In the genomic region with DNA sequence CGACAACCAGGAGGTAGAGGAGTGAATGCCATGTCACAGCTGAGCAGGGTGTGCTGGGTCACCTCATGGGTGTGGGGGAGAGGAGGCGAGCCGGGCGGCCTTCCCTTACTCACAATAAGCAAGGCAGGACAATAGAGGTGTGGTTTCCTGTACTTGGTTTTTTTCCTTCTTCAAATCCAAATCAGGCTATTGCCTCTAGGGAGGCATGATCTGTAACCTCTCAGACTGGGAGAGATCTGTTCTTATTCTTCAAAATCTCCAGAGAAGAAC, we compare ENCODE assay signal across 19 cellular contexts.
DNase-seq lines count a peak whose midpoint lies in the region; ATAC-seq and TF ChIP-seq lines count a peak whose summit lies in the region.
"Had no signal": no experiment of that assay in that cellular context is flagged by ENCODE, and none has a peak within 500 bp of the region (broad histone marks: within the 10 kb centered on the region; RNA-seq: fewer than 3 reads in every experiment).

No MANE protein-coding gene starts in this region.

- no peak overlapping the region for H2AFZ ChIP-seq in osteoblast (ENCODE audit: low read length)
- H2AFZ ChIP-seq in Karpas-422 (ENCODE audit: low read length) = no peak overlapping the region

- H4K20me1 ChIP-seq in osteoblast (ENCODE audit: insufficient read depth, low read length) = no peaks in the 10 kb centered on the region
- no peaks in the 10 kb centered on the region for H4K20me1 ChIP-seq in Karpas-422 (ENCODE audit: insufficient read depth, low read depth, low read length)
- H4K20me1 ChIP-seq: BLaER1 treated with 17β-estradiol and CSF1 and Interleukin-3, amounts not matched to agents 10 nM and 100 nM had no signal

- H3K27me3 ChIP-seq in left ventricle myocardium inferior (ENCODE audit: low read depth) = no peaks in the 10 kb centered on the region
- no peaks in the 10 kb centered on the region for H3K27me3 ChIP-seq in esophagus squamous epithelium
- H3K27me3 ChIP-seq in osteoblast (ENCODE audit: insufficient read depth, low read length) = no peaks in the 10 kb centered on the region
- H3K27me3 ChIP-seq in Karpas-422 (ENCODE audit: low read length) = no peaks in the 10 kb centered on the region
- H3K27me3 ChIP-seq: BLaER1 treated with 17β-estradiol and CSF1 and Interleukin-3, amounts not matched to agents 10 nM and 100 nM; MG63 had no signal

- H3K27ac ChIP-seq in left ventricle myocardium inferior (replicated peaks) = peak overlapping the region; percentile 35
- peak overlapping the region in 3 of 4 donors; percentile 55 to 64 (median 59) for H3K27ac ChIP-seq in esophagus squamous epithelium
- peak overlapping the region; percentile 94 for H3K27ac ChIP-seq in osteoblast (ENCODE audit: low read depth, low read length)
- no peak overlapping the region for H3K27ac ChIP-seq in Karpas-422 (ENCODE audit: low read length)
- H3K27ac ChIP-seq: A549; BLaER1 treated with 17β-estradiol and CSF1 and Interleukin-3, amounts not matched to agents 10 nM and 100 nM had no signal

- H3K4me1 ChIP-seq in left ventricle myocardium inferior = peaks cover 18% of the 10 kb centered on the region
- peaks cover 0 to 39% (median 0%) of the 10 kb centered on the region in 3 donors for H3K4me1 ChIP-seq in esophagus squamous epithelium
- H3K4me1 ChIP-seq in osteoblast (ENCODE audit: insufficient read depth, low read length) = peaks cover 57% of the 10 kb centered on the region
- H3K4me1 ChIP-seq in Karpas-422 (ENCODE audit: low read length) = no peaks in the 10 kb centered on the region
- H3K4me1 ChIP-seq: A549 had no signal

- no peak for TF ChIP-seq POLR2A in esophagus squamous epithelium (IDR thresholded peaks at IDR 0.05)

- H3K4me2 ChIP-seq in osteoblast (ENCODE audit: insufficient read depth, low read length) (peak overlapping the region; percentile 51), Karpas-422 (ENCODE audit: low read depth, low read length, poor library complexity, severe bottlenecking) (no peak overlapping the region)
- H3K4me2 ChIP-seq: A549 had no signal

- ATAC-seq in Right ventricle myocardium superior (ENCODE audit: poor library complexity) = no peak
- ATAC-seq: A549 had no signal

- no peak overlapping the region for H3K4me3 ChIP-seq in left ventricle myocardium inferior
- H3K4me3 ChIP-seq in esophagus squamous epithelium = no peak overlapping the region
- H3K4me3 ChIP-seq in osteoblast (ENCODE audit: insufficient read depth, low read length) = peak overlapping the region; percentile 9
- H3K4me3 ChIP-seq in Karpas-422 (ENCODE audit: low read length) = no peak overlapping the region
- H3K4me3 ChIP-seq: A549; BLaER1 treated with 17β-estradiol and CSF1 and Interleukin-3, amounts not matched to agents 10 nM and 100 nM; MG63 had no signal

- intact Hi-C loops in left ventricle myocardium inferior (cut with micrococcal nuclease) = no loop called here
- intact Hi-C loops in Right ventricle myocardium superior (cut with DNase I) = no loop called here
- intact Hi-C loops in esophagus squamous epithelium (cut with DNase I) = no loop called here

- no peaks in the 10 kb centered on the region for H3K36me3 ChIP-seq in left ventricle myocardium inferior
- H3K36me3 ChIP-seq in esophagus squamous epithelium = no peaks in the 10 kb centered on the region
- no peaks in the 10 kb centered on the region for H3K36me3 ChIP-seq in osteoblast (ENCODE audit: insufficient read depth, low read length)
- no peaks in the 10 kb centered on the region for H3K36me3 ChIP-seq in Karpas-422 (ENCODE audit: insufficient read depth, low read length)
- H3K36me3 ChIP-seq: MG63 had no signal

- WGBS in esophagus squamous epithelium, 2 donors = 74 to 85% methylated on average over 3 to 4 of the region's 4 CpGs

- no peak for TF ChIP-seq CTCF in left ventricle myocardium inferior (IDR thresholded peaks at IDR 0.05; ENCODE audit: borderline replicate concordance)
- TF ChIP-seq CTCF in esophagus squamous epithelium (IDR thresholded peaks at IDR 0.05) = no peak
- no peak for TF ChIP-seq CTCF in osteoblast (IDR thresholded peaks at IDR 0.05; ENCODE audit: extremely low read depth, low read depth, low read length)

- no peak for DNase-seq in left ventricle myocardium inferior
- DNase-seq in Right ventricle myocardium superior = no peak
- no peak for DNase-seq in esophagus squamous epithelium (lab: John Stamatoyannopoulos, UW)
- peak; percentile 46 for DNase-seq in osteoblast (ENCODE audit: insufficient read length, low spot score, missing footprints)
- no peak for DNase-seq in NCI-H82 (lab: John Stamatoyannopoulos, UW)
- DNase-seq in Karpas-422 = no peak
- no peak for DNase-seq in NAMALWA (ENCODE audit: low spot score)
- no peak for DNase-seq in NK-92 treated with Interleukin-12 subunit alpha and Interleukin-12 subunit beta, amount 100 ng/mL, for 24 hours (lab: John Stamatoyannopoulos, UW)
- DNase-seq: CD8-positive, alpha-beta memory T cell; DMS79 treated with DMSO at 0.1 percent for 48 hours; H9; MG63; NCI-H1105; NCI-H1694; NCI-H2107; NCI-H2227 treated with DMSO at 0.1 percent for 48 hours; NCI-H524 had no signal

- no peaks in the 10 kb centered on the region for H3K79me2 ChIP-seq in osteoblast (ENCODE audit: insufficient read depth, low read length)
- no peaks in the 10 kb centered on the region for H3K79me2 ChIP-seq in Karpas-422 (ENCODE audit: low read length)

- no peaks in the 10 kb centered on the region for H3K9me2 ChIP-seq in Karpas-422 (replicated peaks; ENCODE audit: insufficient read depth, low read length)

- no peak overlapping the region for H3K9ac ChIP-seq in Karpas-422 (ENCODE audit: low read length)
- H3K9ac ChIP-seq: BLaER1 treated with 17β-estradiol and CSF1 and Interleukin-3, amounts not matched to agents 10 nM and 100 nM had no signal

- H3K9me3 ChIP-seq in left ventricle myocardium inferior (replicated peaks) (no peaks in the 10 kb centered on the region), esophagus squamous epithelium (no peaks in the 10 kb centered on the region), osteoblast (ENCODE audit: low read depth, low read length) (no peaks in the 10 kb centered on the region), Karpas-422 (ENCODE audit: low read length) (no peaks in the 10 kb centered on the region)
- H3K9me3 ChIP-seq: A549; BLaER1 treated with 17β-estradiol and CSF1 and Interleukin-3, amounts not matched to agents 10 nM and 100 nM; MG63 had no signal
